ENCODE assay signal across 8 cellular contexts in genomic region chrX:120308959-120309872, GRCh38. TPM values are rescaled to one million over a fixed set of nuclear protein-coding genes. Genes with fewer than 3 reads are reported as not detected.
DNase-seq lines count a peak whose midpoint lies in the region; ATAC-seq and TF ChIP-seq lines count a peak whose summit lies in the region.

No MANE protein-coding gene starts in this region.

- H3K4me1 Mint-ChIP-seq in activated T-cell treated with anti-CD3 and anti-CD28 coated beads, Interleukin-2, amount 50 U/mL, for 4 hours (ENCODE audit: low read depth) = peaks cover 19% of the 10 kb centered on the region
- H3K4me1 Mint-ChIP-seq in neural progenitor cell = peaks cover 39% of the 10 kb centered on the region
- H3K4me1 Mint-ChIP-seq in stimulated activated naive CD8-positive, alpha-beta T cell treated with anti-CD3 and anti-CD28 coated beads, Interleukin-15, amount 100 ng/mL, for 72 hours = peaks cover 34% of the 10 kb centered on the region

- H3K4me2 ChIP-seq in neural progenitor cell = peak overlapping the region; percentile 88

- H3K36me3 Mint-ChIP-seq in activated T-cell treated with anti-CD3 and anti-CD28 coated beads, Interleukin-2, amount 50 U/mL, for 4 hours (ENCODE audit: insufficient read depth) = no peaks in the 10 kb centered on the region
- H3K36me3 Mint-ChIP-seq in neural progenitor cell = no peaks in the 10 kb centered on the region

- peaks cover 10% of the 10 kb centered on the region for H3F3A ChIP-seq in neural progenitor cell (ENCODE audit: low read depth)

- H3K4me3 Mint-ChIP-seq in activated T-cell treated with anti-CD3 and anti-CD28 coated beads, Interleukin-2, amount 50 U/mL, for 4 hours = peak overlapping the region; percentile 74
- H3K4me3 Mint-ChIP-seq in neural progenitor cell = peak overlapping the region; percentile 87
- peak overlapping the region; percentile 88 to 95 for H3K4me3 Mint-ChIP-seq in stimulated activated naive CD8-positive, alpha-beta T cell treated with anti-CD3 and anti-CD28 coated beads, Interleukin-15, amount 100 ng/mL, for 72 hours

- peaks cover 5% of the 10 kb centered on the region for H3K4me1 ChIP-seq in neural progenitor cell

- H3K36me3 ChIP-seq in neural progenitor cell = no peaks in the 10 kb centered on the region

- H3K27me3 Mint-ChIP-seq in activated T-cell treated with anti-CD3 and anti-CD28 coated beads, Interleukin-2, amount 50 U/mL, for 4 hours (ENCODE audit: low read depth) = peaks cover 16% of the 10 kb centered on the region
- peaks cover 23% of the 10 kb centered on the region for H3K27me3 Mint-ChIP-seq in neural progenitor cell (ENCODE audit: insufficient read depth, low read depth)
- peaks cover 87% of the 10 kb centered on the region for H3K27me3 Mint-ChIP-seq in stimulated activated naive CD8-positive, alpha-beta T cell treated with anti-CD3 and anti-CD28 coated beads, Interleukin-15, amount 100 ng/mL, for 72 hours

- no peaks in the 10 kb centered on the region for H3K9me3 Mint-ChIP-seq in activated T-cell treated with anti-CD3 and anti-CD28 coated beads, Interleukin-2, amount 50 U/mL, for 4 hours
- H3K9me3 Mint-ChIP-seq in neural progenitor cell = peaks cover 2% of the 10 kb centered on the region
- no peaks in the 10 kb centered on the region for H3K9me3 Mint-ChIP-seq in stimulated activated naive CD8-positive, alpha-beta T cell treated with anti-CD3 and anti-CD28 coated beads, Interleukin-15, amount 100 ng/mL, for 72 hours

- H3K4me3 ChIP-seq in fibroblast of pulmonary artery (replicated peaks; ENCODE audit: low read depth, low read length) (peak overlapping the region; percentile 2), neural progenitor cell (peak overlapping the region; percentile 47)

- H3K27ac ChIP-seq in neural progenitor cell = no peak overlapping the region

- no peaks in the 10 kb centered on the region for H3K79me2 ChIP-seq in neural progenitor cell (ENCODE audit: low read depth)

- H3K9ac ChIP-seq in neural progenitor cell = no peak overlapping the region

- H4K20me1 ChIP-seq in neural progenitor cell (ENCODE audit: low read depth) = no peaks in the 10 kb centered on the region

- peak overlapping the region; percentile 93 for H2AFZ ChIP-seq in neural progenitor cell (replicated peaks)

- H3K27me3 ChIP-seq in neural progenitor cell = peaks cover 86% of the 10 kb centered on the region

- DNase-seq in NCI-H510A (lab: John Stamatoyannopoulos, UW) = peak; percentile 63
- DNase-seq in activated T-cell treated with anti-CD3 and anti-CD28 coated beads, Interleukin-2, amount 50 U/mL, for 4 hours = peak; percentile 65
- peak; percentile 51 for DNase-seq in fibroblast of pulmonary artery (ENCODE audit: low read depth)
- DNase-seq in neural progenitor cell (ENCODE audit: low spot score) = peak; percentile 82
- DNase-seq in stimulated activated naive CD8-positive, alpha-beta T cell treated with anti-CD3 and anti-CD28 coated beads, Interleukin-15, amount 100 ng/mL, for 72 hours = peak; percentile 61 to 74
- DNase-seq in SW 1271 (lab: John Stamatoyannopoulos, UW) = no peak

- H3K9me3 ChIP-seq in neural progenitor cell (ENCODE audit: low read depth) = no peaks in the 10 kb centered on the region

- no peak overlapping the region for H3K27ac Mint-ChIP-seq in neural progenitor cell
- peak overlapping the region in 1 of 2 donors; percentile 4 for H3K27ac Mint-ChIP-seq in stimulated activated naive CD8-positive, alpha-beta T cell treated with anti-CD3 and anti-CD28 coated beads, Interleukin-15, amount 100 ng/mL, for 72 hours

- ATAC-seq in GM18858 (IDR thresholded peaks at IDR 0.05; ENCODE audit: unreplicated experiment) (peak; percentile 83), HG03045 (IDR thresholded peaks at IDR 0.05; ENCODE audit: unreplicated experiment) (peak; percentile 97)
- peak; percentile 93 to 95 for ATAC-seq in activated T-cell treated with anti-CD3 and anti-CD28 coated beads, Interleukin-2, amount 50 U/mL, for 4 hours
- peak; percentile 94 for ATAC-seq in stimulated activated naive CD8-positive, alpha-beta T cell treated with anti-CD3 and anti-CD28 coated beads, Interleukin-15, amount 100 ng/mL, for 72 hours

- TF ChIP-seq CTCF in fibroblast of pulmonary artery (IDR thresholded peaks at IDR 0.05; ENCODE audit: low read length, missing control alignments) (peak; percentile 28), neural progenitor cell (IDR thresholded peaks at IDR 0.05) (peak; percentile 49)

RNA-seq across cellular contexts. Expression of gene TMEM255A, which starts 2.0 kb away (rescaled TPM):
- not detected for total RNA-seq in activated T-cell treated with anti-CD3 and anti-CD28 coated beads, Interleukin-2, amount 50 U/mL, for 4 hours
- total RNA-seq in neural progenitor cell (ENCODE audit: low replicate concordance) = 2.0 and 3.5 TPM in 2 replicates

RNA-seq across cellular contexts. Expression of gene ATP1B4, which starts 52.7 kb away (rescaled TPM):
- total RNA-seq in activated T-cell treated with anti-CD3 and anti-CD28 coated beads, Interleukin-2, amount 50 U/mL, for 4 hours = under 1 TPM; 0.03 to 0.19 (median 0.10) TPM
- not detected in 2 replicates for total RNA-seq in neural progenitor cell (ENCODE audit: low replicate concordance)

RNA-seq across cellular contexts. Expression of gene ZBTB33, which starts 58.6 kb away (rescaled TPM):
- total RNA-seq in activated T-cell treated with anti-CD3 and anti-CD28 coated beads, Interleukin-2, amount 50 U/mL, for 4 hours = 10 to 100 TPM; 10.7 to 12.9 (median 11.4) TPM
- 33.1 and 45.6 TPM in 2 replicates for total RNA-seq in neural progenitor cell (ENCODE audit: low replicate concordance)

Comparison
In these comparisons a context has a peak if more than half of its experiments do, and no peak if none do; other contexts are left out.
1. DNase-seq: peak in NCI-H510A (single experiment), activated T-cell treated with anti-CD3 and anti-CD28 coated beads, Interleukin-2, amount 50 U/mL, for 4 hours (single experiment), fibroblast of pulmonary artery (single experiment), neural progenitor cell (single experiment) and stimulated activated naive CD8-positive, alpha-beta T cell treated with anti-CD3 and anti-CD28 coated beads, Interleukin-15, amount 100 ng/mL, for 72 hours (2 of 2); none in SW 1271 (0 of 2).
2. Peak in every context shown above with its lines, with median percentiles within 50 percentile points of each other: ATAC-seq and H3K4me3 Mint-ChIP-seq.